20 cellular contexts compared by ENCODE assay signal in the genomic region with DNA sequence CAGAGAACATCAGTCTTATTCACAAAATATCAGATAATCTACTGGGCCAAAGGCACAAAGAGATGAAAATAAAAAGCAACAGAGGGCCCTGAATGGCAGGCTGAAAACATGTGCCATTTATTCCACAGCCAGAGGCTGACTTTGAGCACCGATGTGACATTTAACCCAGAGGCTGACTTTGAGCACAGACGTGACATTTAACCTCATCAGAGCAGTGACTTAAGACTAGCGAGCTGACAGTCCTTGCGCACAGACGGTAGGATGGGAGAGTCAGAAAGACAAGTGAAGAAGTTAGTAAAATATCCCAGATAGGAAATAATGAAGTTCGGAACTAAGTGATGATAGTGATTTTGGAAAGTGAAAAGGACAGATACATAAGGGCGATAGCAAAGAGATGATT.
DNase-seq lines count a peak whose midpoint lies in the region; ATAC-seq and TF ChIP-seq lines count a peak whose summit lies in the region.
"Had no signal": no experiment of that assay in that cellular context is flagged by ENCODE, and none has a peak within 500 bp of the region (broad histone marks: within the 10 kb centered on the region; RNA-seq: fewer than 3 reads in every experiment).

No MANE protein-coding gene starts in this region.

- peaks cover 10% of the 10 kb centered on the region for H3K36me3 Mint-ChIP-seq in activated naive CD4-positive, alpha-beta T cell treated with anti-CD3 and anti-CD28 coated beads, Interleukin-2, amount 50 U/mL, for 24 hours
- H3K36me3 Mint-ChIP-seq in T-helper 17 cell (ENCODE audit: low read depth) (peaks cover 22% of the 10 kb centered on the region), Calu3 (ENCODE audit: insufficient read depth, unreplicated experiment) (no peaks in the 10 kb centered on the region)
- peaks cover 87% of the 10 kb centered on the region for H3K36me3 Mint-ChIP-seq in dendritic cell treated with granulocyte-macrophage colony-stimulating factor and Interleukin-4, amounts not matched to agents 40 ng/mL and 50 ng/mL, for 4 days (ENCODE audit: low read depth)
- H3K36me3 Mint-ChIP-seq in stimulated activated effector memory CD8-positive, alpha-beta T cell treated with anti-CD3 and anti-CD28 coated beads, Interleukin-12 subunit alpha, Interleukin-12 subunit beta, amount 100 ng/mL, for 72 hours: peaks cover 72% of the 10 kb centered on the region

- POLR2A ChIA-PET in HEK293T (lab: Yijun Ruan, JAX): no interaction called here

- intact Hi-C loops in dendritic cell treated with granulocyte-macrophage colony-stimulating factor and Interleukin-4, amounts not matched to agents 40 ng/mL and 50 ng/mL, for 4 days (cut with micrococcal nuclease): loop anchor here (5.0 kb wide), 2 partner anchors 107 to 472 kb away; no protein-coding TSS in a partner anchor
- intact Hi-C loops in Calu3 (cut with micrococcal nuclease; ENCODE audit: unreplicated experiment): no loop called here

- no peaks in the 10 kb centered on the region for H3K9me3 ChIP-seq in T-helper 17 cell (ENCODE audit: control insufficient read depth, low read length, poor library complexity, severe bottlenecking)
- H3K9me3 ChIP-seq: left ventricle myocardium inferior, tibial nerve had no signal

- no peak for TF ChIP-seq CTCF in Calu3 (IDR thresholded peaks at IDR 0.05; ENCODE audit: unreplicated experiment)

- peaks cover 83% of the 10 kb centered on the region for H3K4me1 Mint-ChIP-seq in activated naive CD4-positive, alpha-beta T cell treated with anti-CD3 and anti-CD28 coated beads, Interleukin-2, amount 50 U/mL, for 24 hours
- H3K4me1 Mint-ChIP-seq in T-helper 17 cell (peaks cover 61% of the 10 kb centered on the region), Calu3 (ENCODE audit: low read depth, unreplicated experiment) (peaks cover 8% of the 10 kb centered on the region)
- peaks cover 32% of the 10 kb centered on the region for H3K4me1 Mint-ChIP-seq in dendritic cell treated with granulocyte-macrophage colony-stimulating factor and Interleukin-4, amounts not matched to agents 40 ng/mL and 50 ng/mL, for 4 days (ENCODE audit: low read depth)
- peaks cover 80% of the 10 kb centered on the region for H3K4me1 Mint-ChIP-seq in stimulated activated effector memory CD8-positive, alpha-beta T cell treated with anti-CD3 and anti-CD28 coated beads, Interleukin-12 subunit alpha, Interleukin-12 subunit beta, amount 100 ng/mL, for 72 hours

- no TSS peak for BruUV-seq in Calu3 (replicated peaks; lab: Mats Ljungman, UMichigan)

- DNase-seq in activated naive CD4-positive, alpha-beta T cell treated with Interleukin-2 at 50 U/mL for 16 hours: no peak
- DNase-seq in T-helper 17 cell (no peak), Calu3 (no peak), HEK293T (ENCODE audit: extremely low spot score) (no peak), anterior cingulate cortex (lab: John Stamatoyannopoulos, UW) (no peak)
- no peak for DNase-seq in stimulated activated effector memory CD8-positive, alpha-beta T cell treated with anti-CD3 and anti-CD28 coated beads, Interleukin-12 subunit alpha, Interleukin-12 subunit beta, amount 100 ng/mL, for 72 hours (ENCODE audit: low spot score in 2 of 2)
- DNase-seq: activated T-cell treated with anti-CD3 and anti-CD28 coated beads, Interleukin-2, amount 50 U/mL, for 48 hours; aorta; effector memory CD4-positive, alpha-beta T cell; KG1; left ventricle myocardium inferior; MV-4-11; NCI-H187 treated with DMSO at 0.1 percent for 48 hours; NCI-H446; occipital lobe; right cardiac atrium; stimulated activated CD4-positive, alpha-beta T cell treated with anti-CD3 and anti-CD28 coated beads, Interleukin-15, amount 100 ng/mL, for 24 hours had no signal

- CTCF ChIA-PET in Calu3 (lab: Charles Lee): no interaction called here
- CTCF ChIA-PET in HEK293T (lab: Yijun Ruan, JAX): no interaction called here

- no peaks in the 10 kb centered on the region for H3K9me3 Mint-ChIP-seq in activated naive CD4-positive, alpha-beta T cell treated with anti-CD3 and anti-CD28 coated beads, Interleukin-2, amount 50 U/mL, for 24 hours
- H3K9me3 Mint-ChIP-seq in dendritic cell treated with granulocyte-macrophage colony-stimulating factor and Interleukin-4, amounts not matched to agents 40 ng/mL and 50 ng/mL, for 4 days: no peaks in the 10 kb centered on the region
- H3K9me3 Mint-ChIP-seq in stimulated activated effector memory CD8-positive, alpha-beta T cell treated with anti-CD3 and anti-CD28 coated beads, Interleukin-12 subunit alpha, Interleukin-12 subunit beta, amount 100 ng/mL, for 72 hours: peaks cover 3% of the 10 kb centered on the region
- no peaks in the 10 kb centered on the region for H3K9me3 Mint-ChIP-seq in Calu3 (ENCODE audit: low read depth, unreplicated experiment)

- peak overlapping the region; percentile 15 for H3K4me3 Mint-ChIP-seq in activated naive CD4-positive, alpha-beta T cell treated with anti-CD3 and anti-CD28 coated beads, Interleukin-2, amount 50 U/mL, for 24 hours
- H3K4me3 Mint-ChIP-seq in T-helper 17 cell: no peak overlapping the region
- H3K4me3 Mint-ChIP-seq in dendritic cell treated with granulocyte-macrophage colony-stimulating factor and Interleukin-4, amounts not matched to agents 40 ng/mL and 50 ng/mL, for 4 days: no peak overlapping the region
- H3K4me3 Mint-ChIP-seq in stimulated activated effector memory CD8-positive, alpha-beta T cell treated with anti-CD3 and anti-CD28 coated beads, Interleukin-12 subunit alpha, Interleukin-12 subunit beta, amount 100 ng/mL, for 72 hours: no peak overlapping the region
- no peak overlapping the region for H3K4me3 Mint-ChIP-seq in Calu3 (ENCODE audit: low read depth, unreplicated experiment)

- peak overlapping the region; percentile 52 for H3K27ac Mint-ChIP-seq in activated naive CD4-positive, alpha-beta T cell treated with anti-CD3 and anti-CD28 coated beads, Interleukin-2, amount 50 U/mL, for 24 hours
- H3K27ac Mint-ChIP-seq in T-helper 17 cell: peak overlapping the region; percentile 98
- H3K27ac Mint-ChIP-seq in dendritic cell treated with granulocyte-macrophage colony-stimulating factor and Interleukin-4, amounts not matched to agents 40 ng/mL and 50 ng/mL, for 4 days: peak overlapping the region; percentile 85
- H3K27ac Mint-ChIP-seq in stimulated activated effector memory CD8-positive, alpha-beta T cell treated with anti-CD3 and anti-CD28 coated beads, Interleukin-12 subunit alpha, Interleukin-12 subunit beta, amount 100 ng/mL, for 72 hours: peak overlapping the region; percentile 98
- H3K27ac Mint-ChIP-seq in Calu3 (ENCODE audit: unreplicated experiment): no peak overlapping the region

- H3K27me3 Mint-ChIP-seq in activated naive CD4-positive, alpha-beta T cell treated with anti-CD3 and anti-CD28 coated beads, Interleukin-2, amount 50 U/mL, for 24 hours: no peaks in the 10 kb centered on the region
- H3K27me3 Mint-ChIP-seq in T-helper 17 cell (no peaks in the 10 kb centered on the region), Calu3 (ENCODE audit: unreplicated experiment) (peaks cover 14% of the 10 kb centered on the region)
- no peaks in the 10 kb centered on the region for H3K27me3 Mint-ChIP-seq in dendritic cell treated with granulocyte-macrophage colony-stimulating factor and Interleukin-4, amounts not matched to agents 40 ng/mL and 50 ng/mL, for 4 days

- ATAC-seq in T-helper 17 cell: no peak
- no peak for ATAC-seq in stimulated activated effector memory CD8-positive, alpha-beta T cell treated with anti-CD3 and anti-CD28 coated beads, Interleukin-12 subunit alpha, Interleukin-12 subunit beta, amount 100 ng/mL, for 72 hours
- ATAC-seq: right cardiac atrium had no signal

TF ChIP-seq in HEK293T, 16 proteins besides CTCF, POLR2A, EP300 and RAD21:
- no peak for TF ChIP-seq SP1 (IDR thresholded peaks at IDR 0.05)
- no peak for TF ChIP-seq HDGF (IDR thresholded peaks at IDR 0.05; ENCODE audit: borderline replicate concordance)
- TF ChIP-seq LEF1 (IDR thresholded peaks at IDR 0.05; ENCODE audit: borderline replicate concordance): no peak
- TF ChIP-seq FOXA1 (IDR thresholded peaks at IDR 0.05): no peak
- TF ChIP-seq, protein P1, sequence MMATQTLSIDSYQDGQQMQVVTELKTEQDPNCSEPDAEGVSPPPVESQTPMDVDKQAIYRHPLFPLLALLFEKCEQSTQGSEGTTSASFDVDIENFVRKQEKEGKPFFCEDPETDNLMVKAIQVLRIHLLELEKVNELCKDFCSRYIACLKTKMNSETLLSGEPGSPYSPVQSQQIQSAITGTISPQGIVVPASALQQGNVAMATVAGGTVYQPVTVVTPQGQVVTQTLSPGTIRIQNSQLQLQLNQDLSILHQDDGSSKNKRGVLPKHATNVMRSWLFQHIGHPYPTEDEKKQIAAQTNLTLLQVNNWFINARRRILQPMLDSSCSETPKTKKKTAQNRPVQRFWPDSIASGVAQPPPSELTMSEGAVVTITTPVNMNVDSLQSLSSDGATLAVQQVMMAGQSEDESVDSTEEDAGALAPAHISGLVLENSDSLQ (IDR thresholded peaks at IDR 0.05): no peak
- TF ChIP-seq SUZ12 (IDR thresholded peaks at IDR 0.05): no peak
- no peak for TF ChIP-seq BHLHE40 (IDR thresholded peaks at IDR 0.05; ENCODE audit: borderline replicate concordance)
- no peak for TF ChIP-seq TARDBP (IDR thresholded peaks at IDR 0.05)
- TF ChIP-seq CTBP1 (IDR thresholded peaks at IDR 0.05; ENCODE audit: borderline replicate concordance): no peak
- no peak for TF ChIP-seq ZNF384 (IDR thresholded peaks at IDR 0.05)
- TF ChIP-seq FOXK2 (IDR thresholded peaks at IDR 0.05): no peak
- TF ChIP-seq ARNT (IDR thresholded peaks at IDR 0.05): no peak
- TF ChIP-seq L3MBTL2 (conservative IDR thresholded peaks at IDR 0.05): no peak
- no peak for TF ChIP-seq FOXM1 (IDR thresholded peaks at IDR 0.05; ENCODE audit: borderline replicate concordance)
- TF ChIP-seq ELF4 (IDR thresholded peaks at IDR 0.05): no peak
- no peak for TF ChIP-seq NFRKB (IDR thresholded peaks at IDR 0.05)
